In genomic region chr2:8119782-8120551, GRCh38 we compare ENCODE assay signal across 1 cellular context.
A peak's percentile ranks its signal among the peaks of the same experiment; 100 is the strongest.
TF ChIP-seq lines count a peak whose summit lies in the region.

No MANE protein-coding gene starts in this region.

TF ChIP-seq in HepG2, 621 proteins besides CTCF, POLR2A, EP300 and RAD21 (continued from another document and continues in another):
- TF ChIP-seq ZNF512B (CRISPR knock-in tag; IDR thresholded peaks at IDR 0.05; ENCODE audit: borderline replicate concordance) (no peak), NCOA2 (CRISPR knock-in tag; IDR thresholded peaks at IDR 0.05) (peak; percentile 98), ZNF775 (CRISPR knock-in tag; IDR thresholded peaks at IDR 0.05; ENCODE audit: borderline replicate concordance) (no peak), ATF1 (CRISPR knock-in tag; IDR thresholded peaks at IDR 0.05) (peak; percentile 65; the same call in 1 of the 2 replicates), ZFX (CRISPR knock-in tag; IDR thresholded peaks at IDR 0.05; ENCODE audit: low read depth) (0 out of 2 replicates have a peak, but pooled peaks have one; percentile 43), ZC3H13 (CRISPR knock-in tag; IDR thresholded peaks at IDR 0.05) (no peak), BHLHE40 (IDR thresholded peaks at IDR 0.05; ENCODE audit: low read length) (peak; percentile 78), MED1 (CRISPR knock-in tag; IDR thresholded peaks at IDR 0.05) (peak; percentile 100), BCL6 (CRISPR knock-in tag; IDR thresholded peaks at IDR 0.05) (peak; percentile 92), PPARG (CRISPR knock-in tag; conservative IDR thresholded peaks at IDR 0.05) (peak; percentile 77), CSRNP1 (CRISPR knock-in tag; IDR thresholded peaks at IDR 0.05) (peak; percentile 54; the same call in 1 of the 2 replicates), CBFB (CRISPR knock-in tag; IDR thresholded peaks at IDR 0.05) (peak; percentile 58; the same call in 1 of the 2 replicates), ZNF589 (CRISPR knock-in tag; conservative IDR thresholded peaks at IDR 0.05) (0 out of 2 replicates have a peak, but pooled peaks have one; percentile 1), HDAC2 (CRISPR knock-in tag; IDR thresholded peaks at IDR 0.05) (peak; percentile 92), ZNF251 (CRISPR knock-in tag; IDR thresholded peaks at IDR 0.05) (no peak), ZNF792 (CRISPR knock-in tag; IDR thresholded peaks at IDR 0.05) (peak; percentile 52; the same call in 1 of the 2 replicates), ZNF569 (CRISPR knock-in tag; IDR thresholded peaks at IDR 0.05; ENCODE audit: borderline replicate concordance) (no peak), POGZ (CRISPR knock-in tag; IDR thresholded peaks at IDR 0.05) (0 out of 2 replicates have a peak, but pooled peaks have one; percentile 75), HNF1B (CRISPR knock-in tag; IDR thresholded peaks at IDR 0.05) (peak; percentile 91), TAF1 (CRISPR knock-in tag; IDR thresholded peaks at IDR 0.05) (peak; percentile 40), POLR2AphosphoS5 (IDR thresholded peaks at IDR 0.05; ENCODE audit: low read depth, low read length) (peak; percentile 72), ZMYM2 (CRISPR knock-in tag; IDR thresholded peaks at IDR 0.05) (peak; percentile 70; the same call in 1 of the 2 replicates), FOXC1 (CRISPR knock-in tag; IDR thresholded peaks at IDR 0.05; ENCODE audit: borderline replicate concordance) (no peak), STAT6 (CRISPR knock-in tag; IDR thresholded peaks at IDR 0.05; ENCODE audit: borderline replicate concordance) (peak; percentile 89; the same call in 1 of the 2 replicates), ZNF564 (CRISPR knock-in tag; IDR thresholded peaks at IDR 0.05) (0 out of 2 replicates have a peak, but pooled peaks have one; percentile 46), MEIS1 (CRISPR knock-in tag; IDR thresholded peaks at IDR 0.05; ENCODE audit: borderline replicate concordance) (peak; percentile 91; the same call in 1 of the 2 replicates), ZMAT3 (CRISPR knock-in tag; conservative IDR thresholded peaks at IDR 0.05) (peak; percentile 67; the same call in 1 of the 2 replicates), ZSCAN21 (CRISPR knock-in tag; IDR thresholded peaks at IDR 0.05; ENCODE audit: borderline replicate concordance) (peak; percentile 69), ZNF275 (CRISPR knock-in tag; IDR thresholded peaks at IDR 0.05; ENCODE audit: borderline replicate concordance) (peak; percentile 57; the same call in 1 of the 2 replicates), ZNF230 (CRISPR knock-in tag; IDR thresholded peaks at IDR 0.05) (peak; percentile 60; the same call in 1 of the 2 replicates), GZF1 (CRISPR knock-in tag; IDR thresholded peaks at IDR 0.05) (no peak), ZNF7 (CRISPR knock-in tag; IDR thresholded peaks at IDR 0.05) (no peak), SKIL (CRISPR knock-in tag; IDR thresholded peaks at IDR 0.05; ENCODE audit: borderline replicate concordance) (peak; percentile 76; the same call in 1 of the 2 replicates), ZNF24 (IDR thresholded peaks at IDR 0.05) (no peak), TFDP1 (CRISPR knock-in tag; IDR thresholded peaks at IDR 0.05; ENCODE audit: borderline replicate concordance) (peak; percentile 15; the same call in 1 of the 2 replicates), RFXAP (CRISPR knock-in tag; IDR thresholded peaks at IDR 0.05; ENCODE audit: borderline replicate concordance) (no peak), ZNF646 (CRISPR knock-in tag; IDR thresholded peaks at IDR 0.05) (peak; percentile 81), REXO4 (CRISPR knock-in tag; IDR thresholded peaks at IDR 0.05; ENCODE audit: borderline replicate concordance) (no peak), CBX5 (CRISPR knock-in tag; IDR thresholded peaks at IDR 0.05; ENCODE audit: borderline replicate concordance) (peak; percentile 61; the same call in 1 of the 2 replicates), ZNF326 (CRISPR knock-in tag; IDR thresholded peaks at IDR 0.05; ENCODE audit: borderline replicate concordance) (no peak), PHF5A (CRISPR knock-in tag; IDR thresholded peaks at IDR 0.05; ENCODE audit: low read depth, unreplicated experiment) (peak; percentile 71), CCAR2 (optimal IDR thresholded peaks at IDR 0.05; ENCODE audit: low read depth, low read length) (peak; percentile 14)
